26 cellular contexts compared by ENCODE assay signal in the genomic region with DNA sequence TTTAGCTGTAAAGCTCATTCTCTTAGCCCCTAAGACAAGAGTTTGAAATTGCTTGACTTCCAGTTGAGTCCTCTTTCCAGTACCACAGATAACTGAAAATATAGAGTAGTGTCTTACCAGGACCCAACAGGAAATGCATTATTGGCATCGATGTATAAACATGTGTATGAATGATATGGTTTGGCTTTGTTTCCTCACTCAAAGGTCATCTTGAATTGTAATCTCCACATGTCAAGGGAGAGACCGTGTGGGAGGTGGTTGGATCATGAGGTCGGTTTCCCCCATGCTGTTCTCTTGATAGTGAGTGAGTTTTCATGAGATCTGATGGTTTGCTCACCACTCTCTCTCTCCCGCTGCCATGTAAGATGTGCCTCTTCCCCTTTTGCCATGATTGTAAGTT.
"Had no signal": no experiment of that assay in that cellular context is flagged by ENCODE, and none has a peak within 500 bp of the region (broad histone marks: within the 10 kb centered on the region; RNA-seq: fewer than 3 reads in every experiment).

No MANE protein-coding gene starts in this region.

- H3K9me3 ChIP-seq: stomach, suprapubic skin, testis, thoracic aorta, thyroid gland, tibial artery, transverse colon, upper lobe of left lung, upper lobe of right lung, uterus had no signal

- H3K4me3 ChIP-seq: stomach, suprapubic skin, testis, thoracic aorta, thyroid gland, tibial artery, tibial nerve, transverse colon, upper lobe of left lung, upper lobe of right lung, uterus, vagina had no signal

- ATAC-seq: stimulated activated effector memory CD8-positive, alpha-beta T cell treated with anti-CD3 and anti-CD28 coated beads, Interleukin-12 subunit alpha, Interleukin-12 subunit beta, amount 100 ng/mL, for 72 hours; stimulated activated memory B cell treated with anti-CD40 and anti-IgM and Interleukin-4, amounts not matched to agents 10 μg/mL and 1 μg/mL and 100 μg/mL, for 72 hours; stimulated activated naive B cell treated with anti-CD40 and anti-IgM and Interleukin-4, amounts not matched to agents 10 μg/mL and 1 μg/mL and 100 μg/mL, for 72 hours; stimulated activated naive CD8-positive, alpha-beta T cell treated with anti-CD3 and anti-CD28 coated beads, Interleukin-15, amount 100 ng/mL, for 72 hours; stimulated activated naive CD8-positive, alpha-beta T cell treated with anti-CD3 and anti-CD28 coated beads, Interleukin-15, Interleukin-2, amounts not matched to agents 100 U/mL and 50 U/mL, for 24 hours; upper lobe of right lung had no signal

- H3K27me3 ChIP-seq: stomach, suprapubic skin, testis, thyroid gland, tibial artery, tibial nerve, transverse colon, upper lobe of left lung, upper lobe of right lung, uterus, vagina had no signal

- H3K36me3 ChIP-seq: stomach, suprapubic skin, thoracic aorta, thyroid gland, tibial artery, tibial nerve, transverse colon, upper lobe of left lung, upper lobe of right lung, uterus, vagina had no signal

- H3K27ac ChIP-seq: stomach, suprapubic skin, testis, thoracic aorta, thyroid gland, tibial artery, tibial nerve, transverse colon, upper lobe of left lung, upper lobe of right lung, uterus, vagina had no signal

- H3K4me1 ChIP-seq: stomach, suprapubic skin, testis, thyroid gland, tibial artery, tibial nerve, transverse colon, upper lobe of left lung, upper lobe of right lung, uterus, vagina had no signal

- DNase-seq: stimulated activated CD4-positive, alpha-beta T cell treated with anti-CD3 and anti-CD28 coated beads, Interleukin-2, amount 100 ng/mL, for 48 hours; stimulated activated CD4-positive, alpha-beta T cell treated with anti-CD3 and anti-CD28 coated beads, Interleukin-4, amount 100 ng/mL, for 1 hour; stimulated activated CD4-positive, alpha-beta T cell treated with anti-CD3 and anti-CD28 coated beads, Interleukin-4, amount 100 ng/mL, for 24 hours; stimulated activated CD4-positive, alpha-beta T cell treated with anti-CD3 and anti-CD28 coated beads, Interleukin-4, amount 100 ng/mL, for 4 hours; stimulated activated CD8-positive, alpha-beta memory T cell treated with anti-CD3 and anti-CD28 coated beads, Interleukin-4, amount 100 ng/mL, for 48 hours; stimulated activated naive B cell treated with anti-CD40 and anti-IgM and Interleukin-4, amounts not matched to agents 10 μg/mL and 1 μg/mL and 100 μg/mL, for 72 hours; stimulated activated naive CD4-positive, alpha-beta T cell; stimulated activated naive CD4-positive, alpha-beta T cell treated with Interleukin-2 at 50 U/mL for 16 hours; stimulated activated naive CD8-positive, alpha-beta T cell treated with anti-CD3 and anti-CD28 coated beads, Interleukin-15, amount 100 ng/mL, for 72 hours; stimulated activated naive CD8-positive, alpha-beta T cell treated with anti-CD3 and anti-CD28 coated beads, Interleukin-15, Interleukin-2, amounts not matched to agents 100 U/mL and 50 U/mL, for 24 hours; stomach; substantia nigra; testis; thyroid gland; tibial artery; transverse colon; trophoblast cell; upper lobe of left lung; upper lobe of right lung; uterus had no signal
